Comparison of ENCODE assay signal across 19 cellular contexts in genomic region chr5:75623846-75624245, GRCh38. TPM values are rescaled to one million over a fixed set of nuclear protein-coding genes. Genes with fewer than 3 reads are reported as not detected.
DNase-seq lines count a peak whose midpoint lies in the region; ATAC-seq, FAIRE-seq and TF ChIP-seq lines count a peak whose summit lies in the region.
"Had no signal": no experiment of that assay in that cellular context is flagged by ENCODE, and none has a peak within 500 bp of the region (broad histone marks: within the 10 kb centered on the region; RNA-seq: fewer than 3 reads in every experiment).

No MANE protein-coding gene starts in this region.

- FAIRE-seq in bronchial epithelial cell (lab: Jason Lieb, UNC) = no peak
- FAIRE-seq: kidney had no signal

- DNase-seq in DMS53 (lab: John Stamatoyannopoulos, UW) = peak; percentile 9
- no peak for DNase-seq in DMS53 treated with DMSO at 0.1 percent for 48 hours (lab: John Stamatoyannopoulos, UW; ENCODE audit: unreplicated experiment)
- DNase-seq in bronchial epithelial cell (ENCODE audit: low read depth) = peak; percentile 70
- no peak for DNase-seq in left colon
- DNase-seq in stomach = no peak
- DNase-seq in GF-D8 (lab: John Stamatoyannopoulos, UW) = no peak
- DNase-seq: activated CD4-positive, CD25-positive, alpha-beta regulatory T cell; amniotic stem cell; heart right ventricle; kidney; NCI-H1105; NCI-H774; T-cell; trophoblast cell had no signal

- H3K9me3 ChIP-seq in stomach = no peaks in the 10 kb centered on the region
- H3K9me3 ChIP-seq: BLaER1, heart right ventricle had no signal

- intact Hi-C loops in left colon (cut with DNase I, micrococcal nuclease) (no loop called here), stomach (cut with DNase I; ENCODE audit: low total_unique reads) (no loop called here)

- TF ChIP-seq EP300 in stomach (IDR thresholded peaks at IDR 0.05) = no peak

- H3K4me3 ChIP-seq in bronchial epithelial cell (ENCODE audit: low read depth, low read length) = no peak overlapping the region
- no peak overlapping the region for H3K4me3 ChIP-seq in stomach
- H3K4me3 ChIP-seq: BLaER1, heart right ventricle had no signal

- ATAC-seq in left colon = peak; percentile 24
- ATAC-seq in GM21717 (IDR thresholded peaks at IDR 0.05; ENCODE audit: unreplicated experiment) = no peak
- ATAC-seq in GM19395 (IDR thresholded peaks at IDR 0.05; ENCODE audit: unreplicated experiment) = no peak
- ATAC-seq: heart right ventricle, T-cell had no signal

- peaks cover 23 to 37% (median 33%) of the 10 kb centered on the region in 4 donors for H3K4me1 ChIP-seq in stomach
- H3K4me1 ChIP-seq: BLaER1 had no signal

- TF ChIP-seq POLR2A in stomach (IDR thresholded peaks at IDR 0.05) = no peak

- H3K27ac ChIP-seq in stomach = peak overlapping the region in 4 of 5 donors; percentile 55 to 83 (median 67)
- H3K27ac ChIP-seq: 22Rv1, BLaER1, heart right ventricle had no signal

- H3K36me3 ChIP-seq in bronchial epithelial cell (ENCODE audit: control insufficient read depth, insufficient read depth, low read length) (no peaks in the 10 kb centered on the region), stomach (no peaks in the 10 kb centered on the region)
- H3K36me3 ChIP-seq: BLaER1, heart right ventricle had no signal

- no peaks in the 10 kb centered on the region for H3K27me3 ChIP-seq in bronchial epithelial cell (ENCODE audit: control insufficient read depth, insufficient read depth, low read length)
- H3K27me3 ChIP-seq in stomach = no peaks in the 10 kb centered on the region
- H3K27me3 ChIP-seq: BLaER1, heart right ventricle had no signal

- TF ChIP-seq CTCF in bronchial epithelial cell (IDR thresholded peaks at IDR 0.05; ENCODE audit: insufficient read depth, low read length, severe bottlenecking) (no peak), stomach (IDR thresholded peaks at IDR 0.05) (no peak)

RNA-seq across cellular contexts. Expression of gene ANKDD1B, which starts 12.6 kb away (rescaled TPM):
- total RNA-seq in bronchial epithelial cell (1.3 and 1.9 TPM in 2 replicates), left colon (1 to 10 TPM; 7.1 to 8.6 TPM), stomach (10 to 100 TPM in 1 of 5 donors, 1 to 10 TPM in 2, not detected in 2; 6.2 to 11.6 (median 7.7) TPM)
- 1 to 10 TPM in 1 of 3 donors, under 1 TPM in 2; 0.37 to 1.1 (median 0.85) TPM for polyA plus RNA-seq in stomach
- total RNA-seq: RPMI7951 had no signal

Comparison
In these comparisons a context has a peak if more than half of its experiments do, and no peak if none do; other contexts are left out.
1. DNase-seq: peak in DMS53 (single experiment) and bronchial epithelial cell (single experiment); none in DMS53 treated with DMSO at 0.1 percent for 48 hours (single experiment), left colon (0 of 2), stomach (single experiment) and GF-D8 (single experiment).